Comparison of ENCODE assay signal across 26 cellular contexts in the genomic region with DNA sequence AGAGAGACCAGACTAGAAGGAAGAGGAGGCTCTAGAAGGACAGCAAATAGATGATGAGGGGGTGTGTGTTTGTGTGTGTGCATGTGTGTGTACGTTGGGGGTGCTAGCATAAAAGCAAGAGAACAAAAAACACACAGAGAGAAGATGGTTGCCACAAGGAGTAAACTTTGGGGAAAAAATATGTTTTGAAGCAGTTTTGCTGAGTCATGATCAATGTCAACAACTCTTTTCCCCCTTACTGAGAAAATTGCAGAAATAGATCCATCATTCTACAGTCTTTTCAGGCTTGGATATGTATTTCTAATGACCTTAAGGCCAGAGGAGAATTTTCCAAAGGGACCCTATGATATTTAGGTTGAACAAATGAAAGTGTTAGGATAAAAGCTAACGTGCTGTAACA.
"Had no signal": no experiment of that assay in that cellular context is flagged by ENCODE, and none has a peak within 500 bp of the region (broad histone marks: within the 10 kb centered on the region; RNA-seq: fewer than 3 reads in every experiment).

No MANE protein-coding gene starts in this region.

- H3K9me3 ChIP-seq: gastroesophageal sphincter, heart left ventricle, ovary, sigmoid colon, thyroid gland, vagina had no signal

- H3K36me3 ChIP-seq: esophagus muscularis mucosa, gastroesophageal sphincter, heart left ventricle, ovary, sigmoid colon, stomach, thyroid gland, vagina had no signal

- H3K4me3 Mint-ChIP-seq: memory B cell; natural killer cell; stimulated activated effector memory CD8-positive, alpha-beta T cell treated with anti-CD3 and anti-CD28 coated beads, Interleukin-12 subunit alpha, Interleukin-12 subunit beta, amount 100 ng/mL, for 72 hours had no signal

- FAIRE-seq: endothelial cell of umbilical vein, kidney had no signal

- H3K36me3 Mint-ChIP-seq: memory B cell; natural killer cell; stimulated activated effector memory CD8-positive, alpha-beta T cell treated with anti-CD3 and anti-CD28 coated beads, Interleukin-12 subunit alpha, Interleukin-12 subunit beta, amount 100 ng/mL, for 72 hours had no signal

- H3K27ac Mint-ChIP-seq: memory B cell; natural killer cell; stimulated activated effector memory CD8-positive, alpha-beta T cell treated with anti-CD3 and anti-CD28 coated beads, Interleukin-12 subunit alpha, Interleukin-12 subunit beta, amount 100 ng/mL, for 72 hours had no signal

- H3K9me3 Mint-ChIP-seq: stimulated activated effector memory CD8-positive, alpha-beta T cell treated with anti-CD3 and anti-CD28 coated beads, Interleukin-12 subunit alpha, Interleukin-12 subunit beta, amount 100 ng/mL, for 72 hours had no signal

- H3K27me3 Mint-ChIP-seq: memory B cell had no signal

- H2AFZ ChIP-seq: hepatocyte had no signal

- H3K4me1 ChIP-seq: foreskin keratinocyte, heart left ventricle, thyroid gland, vagina had no signal

- H3K79me2 ChIP-seq: hepatocyte had no signal

- H3K27me3 ChIP-seq: esophagus muscularis mucosa, foreskin keratinocyte, gastroesophageal sphincter, hepatocyte, ovary, sigmoid colon, stomach, thyroid gland, vagina had no signal

- H3K4me3 ChIP-seq: esophagus muscularis mucosa, gastroesophageal sphincter, heart left ventricle, hepatocyte, lung, ovary, sigmoid colon, stomach, thyroid gland, vagina had no signal

- ATAC-seq: foreskin keratinocyte; gastroesophageal sphincter; heart left ventricle; left lobe of liver; natural killer cell; stimulated activated effector memory CD8-positive, alpha-beta T cell treated with anti-CD3 and anti-CD28 coated beads, Interleukin-12 subunit alpha, Interleukin-12 subunit beta, amount 100 ng/mL, for 72 hours had no signal

- H3K27ac ChIP-seq: esophagus muscularis mucosa, foreskin keratinocyte, gastroesophageal sphincter, heart left ventricle, hepatocyte, ovary, sigmoid colon, stomach, thyroid gland, vagina had no signal

- H3K4me1 Mint-ChIP-seq: natural killer cell; stimulated activated effector memory CD8-positive, alpha-beta T cell treated with anti-CD3 and anti-CD28 coated beads, Interleukin-12 subunit alpha, Interleukin-12 subunit beta, amount 100 ng/mL, for 72 hours had no signal

- H3K4me2 ChIP-seq: hepatocyte had no signal

- DNase-seq: dermis blood vessel endothelial cell; effector memory CD4-positive, alpha-beta T cell; foreskin keratinocyte; heart left ventricle; kidney; natural killer cell; occipital lobe; ovary; posterior cingulate gyrus; retina; sigmoid colon; stimulated activated CD4-positive, alpha-beta T cell treated with anti-CD3 and anti-CD28 coated beads, Interleukin-2, amount 100 ng/mL, for 24 hours; stimulated activated CD4-positive, alpha-beta T cell treated with anti-CD3 and anti-CD28 coated beads, Interleukin-4, amount 100 ng/mL, for 24 hours; stimulated activated naive CD4-positive, alpha-beta T cell treated with Interleukin-2 at 50 U/mL for 16 hours; stomach; thyroid gland; trophoblast cell had no signal
